ENCODE assay signal across 8 cellular contexts in genomic region chr19:2720777-2721569, GRCh38. TPM values are rescaled to one million over a fixed set of nuclear protein-coding genes. Genes with fewer than 3 reads are reported as not detected.
DNase-seq lines count a peak whose midpoint lies in the region; ATAC-seq and TF ChIP-seq lines count a peak whose summit lies in the region.
"Had no signal": no experiment of that assay in that cellular context is flagged by ENCODE, and none has a peak within 500 bp of the region (broad histone marks: within the 10 kb centered on the region; RNA-seq: fewer than 3 reads in every experiment).

Gene DIRAS1 (minus strand): TSS chr19:2721372. CDS start chr19:2717806, 3,566 bp downstream.

- intact Hi-C loops in right cardiac atrium (cut with DNase I) (no loop called here), spleen (cut with DNase I; ENCODE audit: low total_unique reads) (no loop called here)

- no peaks in the 10 kb centered on the region for H3K36me3 ChIP-seq in H7 (replicated peaks; ENCODE audit: control insufficient read depth, insufficient read depth, low read length)
- H3K36me3 ChIP-seq in spleen, result no peaks in the 10 kb centered on the region

- under 1% methylated on average over 89 of the region's 100 CpGs for WGBS in right cardiac atrium
- 1 to 5% (median 1%) methylated on average over 9 to 99 of the region's 100 CpGs for WGBS in spleen, 5 donors

- no peak for ATAC-seq in activated T-helper 17 cell treated with anti-CD3 and anti-CD28 coated beads, Interleukin-2, amount 50 U/mL, for 72 hours (replicated peaks)
- ATAC-seq in right cardiac atrium, result peak; percentile 5 to 13
- ATAC-seq in GM21825 (IDR thresholded peaks at IDR 0.05; ENCODE audit: unreplicated experiment), result no peak
- ATAC-seq in GM18909 (IDR thresholded peaks at IDR 0.05; ENCODE audit: poor library complexity, unreplicated experiment), result no peak

- no peak for TF ChIP-seq CTCF in spleen (IDR thresholded peaks at IDR 0.05 in 8 of 11, conservative IDR thresholded peaks at IDR 0.05 in 3 of 11)

- no peak within 1 kb of the TSS for H3K27ac Mint-ChIP-seq in activated T-helper 17 cell treated with anti-CD3 and anti-CD28 coated beads, Interleukin-2, amount 50 U/mL, for 72 hours

- H3K27me3 ChIP-seq in H7 (ENCODE audit: control insufficient read depth, insufficient read depth, low read length) (peaks cover 11% of the 10 kb centered on the region), right cardiac atrium (ENCODE audit: control insufficient read depth, insufficient read depth) (no peaks in the 10 kb centered on the region), spleen (replicated peaks in 1 of 7) (peaks cover 0 to 88% (median 30%) of the 10 kb centered on the region in 7 donors)

- H3K9me3 Mint-ChIP-seq in activated T-helper 17 cell treated with anti-CD3 and anti-CD28 coated beads, Interleukin-2, amount 50 U/mL, for 72 hours, result no peaks in the 10 kb centered on the region

- H3K4me3 Mint-ChIP-seq in activated T-helper 17 cell treated with anti-CD3 and anti-CD28 coated beads, Interleukin-2, amount 50 U/mL, for 72 hours, result peak within 1 kb of the TSS; percentile 27

- no peaks in the 10 kb centered on the region for H3K36me3 Mint-ChIP-seq in activated T-helper 17 cell treated with anti-CD3 and anti-CD28 coated beads, Interleukin-2, amount 50 U/mL, for 72 hours (ENCODE audit: low read depth)

- H3K27ac ChIP-seq in right cardiac atrium (ENCODE audit: low read length), result peak within 1 kb of the TSS; percentile 84
- no peak within 1 kb of the TSS for H3K27ac ChIP-seq in spleen

- no peaks in the 10 kb centered on the region for H3K4me1 Mint-ChIP-seq in activated T-helper 17 cell treated with anti-CD3 and anti-CD28 coated beads, Interleukin-2, amount 50 U/mL, for 72 hours

- peak; percentile 96 for DNase-seq in H7
- DNase-seq in right cardiac atrium, result peak in 1 of 3 donors; percentile 78
- DNase-seq in spleen, result no peak
- DNase-seq in HUDEP-2 (lab: John Stamatoyannopoulos, UW; ENCODE audit: unreplicated experiment in 76 of 76), result no peak
- DNase-seq: T-helper 1 cell had no signal

- no peaks in the 10 kb centered on the region for H3K9me3 ChIP-seq in right cardiac atrium (ENCODE audit: control insufficient read depth, low read length)
- peaks cover 0 to 2% (median under 1%) of the 10 kb centered on the region in 8 donors for H3K9me3 ChIP-seq in spleen

- no peak for TF ChIP-seq POLR2A in spleen (IDR thresholded peaks at IDR 0.05)

- H3K27me3 Mint-ChIP-seq in activated T-helper 17 cell treated with anti-CD3 and anti-CD28 coated beads, Interleukin-2, amount 50 U/mL, for 72 hours, result peaks cover 12% of the 10 kb centered on the region

- peaks cover 5% of the 10 kb centered on the region for H3K4me1 ChIP-seq in right cardiac atrium (ENCODE audit: control insufficient read depth, insufficient read depth, low read length)
- peaks cover 0 to 57% (median 26%) of the 10 kb centered on the region in 6 donors for H3K4me1 ChIP-seq in spleen

- H3K4me3 ChIP-seq in H7 (ENCODE audit: insufficient read depth, low read depth, low read length) (peak within 1 kb of the TSS; percentile 52), right cardiac atrium (ENCODE audit: low read length) (peak within 1 kb of the TSS; percentile 76), spleen (peak within 1 kb of the TSS in 6 of 8 donors; percentile 10 to 66 (median 38))

RNA-seq across cellular contexts. Expression of gene DIRAS1, which starts in this region (rescaled TPM):
- total RNA-seq in H7 (2014; rRNA removed; shearing (Covaris generic)), result 8.2 and 12.2 TPM in 2 replicates
- under 1 TPM in 1 of 2 donors, not detected in 1; 0.61 TPM for total RNA-seq in activated T-helper 17 cell treated with anti-CD3 and anti-CD28 coated beads, Interleukin-2, amount 50 U/mL, for 72 hours
- total RNA-seq in right cardiac atrium (100 to 1,000 TPM; 160 to 176 (median 172) TPM), spleen (1 to 10 TPM; 2.5 to 5.6 (median 3.5) TPM)
- polyA plus RNA-seq in right cardiac atrium (155 TPM), spleen (10 to 100 TPM in 1 of 3 donors, 1 to 10 TPM in 2; 1.3 to 17.1 (median 3.6) TPM)

Comparison
In these comparisons a context has a peak if more than half of its experiments do, and no peak if none do; other contexts are left out.
1. RNA of gene DIRAS1 (total RNA-seq): 160 to 176 TPM in right cardiac atrium; 8.2 to 12.2 TPM in H7, 2.5 to 5.6 TPM in spleen and 0.61 TPM in activated T-helper 17 cell treated with anti-CD3 and anti-CD28 coated beads, Interleukin-2, amount 50 U/mL, for 72 hours; every median in the first group is over 10 times any median in the second.
2. ATAC-seq: peak in right cardiac atrium (2 of 2); none in activated T-helper 17 cell treated with anti-CD3 and anti-CD28 coated beads, Interleukin-2, amount 50 U/mL, for 72 hours (single experiment), GM21825 (single experiment) and GM18909 (single experiment).
3. Peak in every context shown above with its lines, with median percentiles within 50 percentile points of each other: H3K4me3 ChIP-seq.